In genomic region chr4:145623831-145624230, GRCh38 we compare ENCODE assay signal across 10 cellular contexts. TPM values are rescaled to one million over a fixed set of nuclear protein-coding genes. Genes with fewer than 3 reads are reported as not detected.
A peak's percentile ranks its signal among the peaks of the same experiment; 100 is the strongest.
DNase-seq lines count a peak whose midpoint lies in the region; ATAC-seq, FAIRE-seq and TF ChIP-seq lines count a peak whose summit lies in the region.
"Had no signal": no experiment of that assay in that cellular context is flagged by ENCODE, and none has a peak within 500 bp of the region (broad histone marks: within the 10 kb centered on the region; RNA-seq: fewer than 3 reads in every experiment).

No MANE protein-coding gene starts in this region.

- H3K36me3 ChIP-seq in kidney (ENCODE audit: control insufficient read depth in 1 of 2, insufficient read depth in 2 of 2, low read length in 2 of 2) = no peaks in the 10 kb centered on the region

- no peak overlapping the region for H3K4me3 ChIP-seq in kidney (ENCODE audit: low read length in 2 of 2)

- no peak overlapping the region for H3K9ac ChIP-seq in kidney (ENCODE audit: low read length in 2 of 2)

- peak overlapping the region in 1 of 2 donors; percentile 65 for H3K27ac ChIP-seq in kidney (ENCODE audit: low read depth in 2 of 2, low read length in 2 of 2)

- peak overlapping the region; percentile 12 for H3K4me3 Mint-ChIP-seq in activated T-helper 1 cell treated with anti-CD3 and anti-CD28 coated beads, Interleukin-12 subunit alpha, Interleukin-12 subunit beta, Interleukin-2, Interleukin-4 antibody, amounts not matched to agents 30 ng/mL and 10 ng/mL and 1 ng/mL, durations not matched to agents 14 hours and 24 hours and 36 hours
- H3K4me3 Mint-ChIP-seq in T-cell = no peak overlapping the region
- H3K4me3 Mint-ChIP-seq: stimulated activated naive CD8-positive, alpha-beta T cell treated with anti-CD3 and anti-CD28 coated beads, Interleukin-15, Interleukin-2, amounts not matched to agents 100 ng/mL and 50 ng/mL, for 24 hours had no signal

- peaks cover 2 to 15% of the 10 kb centered on the region in 2 donors for H3K4me1 ChIP-seq in kidney (ENCODE audit: control insufficient read depth in 1 of 2, insufficient read depth in 1 of 2, low read depth in 1 of 2, low read length in 2 of 2)

- TF ChIP-seq CTCF in kidney (IDR thresholded peaks at IDR 0.05; ENCODE audit: borderline replicate concordance, extremely low read depth, insufficient read depth) = no peak

- peak; percentile 51 for ATAC-seq in GM18870 (IDR thresholded peaks at IDR 0.05; ENCODE audit: unreplicated experiment)
- peak; percentile 28 for ATAC-seq in HG02759 (IDR thresholded peaks at IDR 0.05; ENCODE audit: unreplicated experiment)
- no peak for ATAC-seq in T-cell (replicated peaks in 1 of 4)

- peaks cover 37% of the 10 kb centered on the region for H3K4me1 Mint-ChIP-seq in activated T-helper 1 cell treated with anti-CD3 and anti-CD28 coated beads, Interleukin-12 subunit alpha, Interleukin-12 subunit beta, Interleukin-2, Interleukin-4 antibody, amounts not matched to agents 30 ng/mL and 10 ng/mL and 1 ng/mL, durations not matched to agents 14 hours and 24 hours and 36 hours (ENCODE audit: low read depth)
- peaks cover 40 to 57% (median 46%) of the 10 kb centered on the region in 3 donors for H3K4me1 Mint-ChIP-seq in T-cell

- H3K9me3 ChIP-seq in kidney (ENCODE audit: control insufficient read depth in 1 of 2, low read length in 2 of 2) = no peaks in the 10 kb centered on the region

- intact Hi-C loops in activated T-helper 1 cell treated with anti-CD3 and anti-CD28 coated beads, Interleukin-12 subunit alpha, Interleukin-12 subunit beta, Interleukin-2, Interleukin-4 antibody, amounts not matched to agents 30 ng/mL and 10 ng/mL and 1 ng/mL, durations not matched to agents 14 hours and 24 hours and 36 hours (cut with micrococcal nuclease) = loop anchor here (1.0 to 5.0 kb wide), 4 partner anchors 21 to 403 kb away; no protein-coding TSS in a partner anchor
- intact Hi-C loops in kidney (cut with DNase I) = no loop called here

- H3K27me3 Mint-ChIP-seq in activated T-helper 1 cell treated with anti-CD3 and anti-CD28 coated beads, Interleukin-12 subunit alpha, Interleukin-12 subunit beta, Interleukin-2, Interleukin-4 antibody, amounts not matched to agents 30 ng/mL and 10 ng/mL and 1 ng/mL, durations not matched to agents 14 hours and 24 hours and 36 hours (ENCODE audit: insufficient read depth) = no peaks in the 10 kb centered on the region
- H3K27me3 Mint-ChIP-seq in T-cell = no peaks in the 10 kb centered on the region
- H3K27me3 Mint-ChIP-seq: stimulated activated naive CD8-positive, alpha-beta T cell treated with anti-CD3 and anti-CD28 coated beads, Interleukin-15, Interleukin-2, amounts not matched to agents 100 ng/mL and 50 ng/mL, for 24 hours had no signal

- H3K27ac Mint-ChIP-seq in activated T-helper 1 cell treated with anti-CD3 and anti-CD28 coated beads, Interleukin-12 subunit alpha, Interleukin-12 subunit beta, Interleukin-2, Interleukin-4 antibody, amounts not matched to agents 30 ng/mL and 10 ng/mL and 1 ng/mL, durations not matched to agents 14 hours and 24 hours and 36 hours = peak overlapping the region; percentile 84
- H3K27ac Mint-ChIP-seq in T-cell = peak overlapping the region in 1 of 2 donors; percentile 75
- H3K27ac Mint-ChIP-seq: stimulated activated naive CD8-positive, alpha-beta T cell treated with anti-CD3 and anti-CD28 coated beads, Interleukin-15, Interleukin-2, amounts not matched to agents 100 ng/mL and 50 ng/mL, for 24 hours had no signal

- H3K9me3 Mint-ChIP-seq in activated T-helper 1 cell treated with anti-CD3 and anti-CD28 coated beads, Interleukin-12 subunit alpha, Interleukin-12 subunit beta, Interleukin-2, Interleukin-4 antibody, amounts not matched to agents 30 ng/mL and 10 ng/mL and 1 ng/mL, durations not matched to agents 14 hours and 24 hours and 36 hours = peaks cover 8% of the 10 kb centered on the region
- peaks cover 2 to 4% (median 3%) of the 10 kb centered on the region in 3 donors for H3K9me3 Mint-ChIP-seq in T-cell

- CTCF ChIA-PET in T-cell (lab: Charles Lee) = interaction anchor here (0.6 to 1.2 kb wide), 3 partner anchors 9 to 317 kb away, joined by 3 to 8 read pairs (median 4); no protein-coding TSS in a partner anchor

- peaks cover 27% of the 10 kb centered on the region for H3K36me3 Mint-ChIP-seq in activated T-helper 1 cell treated with anti-CD3 and anti-CD28 coated beads, Interleukin-12 subunit alpha, Interleukin-12 subunit beta, Interleukin-2, Interleukin-4 antibody, amounts not matched to agents 30 ng/mL and 10 ng/mL and 1 ng/mL, durations not matched to agents 14 hours and 24 hours and 36 hours (ENCODE audit: low read depth)
- H3K36me3 Mint-ChIP-seq in T-cell = peaks cover 23% of the 10 kb centered on the region

- peak; percentile 49 for FAIRE-seq in kidney (lab: Jason Lieb, UNC)

- DNase-seq in activated T-helper 1 cell treated with anti-CD3 and anti-CD28 coated beads, Interleukin-12 subunit alpha, Interleukin-12 subunit beta, Interleukin-2, Interleukin-4 antibody, amounts not matched to agents 30 ng/mL and 10 ng/mL and 1 ng/mL, durations not matched to agents 14 hours and 24 hours and 36 hours (ENCODE audit: low spot score) = no peak
- DNase-seq in kidney = no peak
- DNase-seq in amygdala (lab: John Stamatoyannopoulos, UW) = no peak
- no peak for DNase-seq in HK-2 (ENCODE audit: unreplicated experiment)
- DNase-seq in NCI-H1417 treated with DMSO at 0.1 percent for 48 hours (lab: John Stamatoyannopoulos, UW) = no peak
- DNase-seq in T-cell = no peak

- POLR2A ChIA-PET in T-cell (lab: Charles Lee) = no interaction called here

RNA-seq across cellular contexts. Expression of gene MMAA, which starts 4.6 kb away (rescaled TPM):
- 18.1 and 20.8 TPM in 2 replicates for total RNA-seq in activated T-helper 1 cell treated with anti-CD3 and anti-CD28 coated beads, Interleukin-12 subunit alpha, Interleukin-12 subunit beta, Interleukin-2, Interleukin-4 antibody, amounts not matched to agents 30 ng/mL and 10 ng/mL and 1 ng/mL, durations not matched to agents 14 hours and 24 hours and 36 hours
- total RNA-seq in kidney (18.5 TPM), T-cell (10 to 100 TPM in 3 of 5 donors, 1 to 10 TPM in 2; 7.2 to 13.1 (median 10.4) TPM)
- 12.8 TPM for polyA plus RNA-seq in kidney (ENCODE audit: insufficient read depth, low read depth, low replicate concordance)

RNA-seq across cellular contexts. Expression of gene C4orf51, which starts 56.1 kb away (rescaled TPM):
- not detected in 2 replicates for total RNA-seq in activated T-helper 1 cell treated with anti-CD3 and anti-CD28 coated beads, Interleukin-12 subunit alpha, Interleukin-12 subunit beta, Interleukin-2, Interleukin-4 antibody, amounts not matched to agents 30 ng/mL and 10 ng/mL and 1 ng/mL, durations not matched to agents 14 hours and 24 hours and 36 hours
- total RNA-seq in kidney (not detected), T-cell (not detected)
- polyA plus RNA-seq in kidney (ENCODE audit: insufficient read depth, low read depth, low replicate concordance) = not detected
- polyA plus RNA-seq: adipose tissue had no signal

Comparison
In these comparisons a context has a peak if more than half of its experiments do, and no peak if none do; other contexts are left out.
1. ATAC-seq: peak in GM18870 (single experiment) and HG02759 (single experiment); none in T-cell (0 of 4).